ENCODE assay signal across 8 cellular contexts in the genomic region with DNA sequence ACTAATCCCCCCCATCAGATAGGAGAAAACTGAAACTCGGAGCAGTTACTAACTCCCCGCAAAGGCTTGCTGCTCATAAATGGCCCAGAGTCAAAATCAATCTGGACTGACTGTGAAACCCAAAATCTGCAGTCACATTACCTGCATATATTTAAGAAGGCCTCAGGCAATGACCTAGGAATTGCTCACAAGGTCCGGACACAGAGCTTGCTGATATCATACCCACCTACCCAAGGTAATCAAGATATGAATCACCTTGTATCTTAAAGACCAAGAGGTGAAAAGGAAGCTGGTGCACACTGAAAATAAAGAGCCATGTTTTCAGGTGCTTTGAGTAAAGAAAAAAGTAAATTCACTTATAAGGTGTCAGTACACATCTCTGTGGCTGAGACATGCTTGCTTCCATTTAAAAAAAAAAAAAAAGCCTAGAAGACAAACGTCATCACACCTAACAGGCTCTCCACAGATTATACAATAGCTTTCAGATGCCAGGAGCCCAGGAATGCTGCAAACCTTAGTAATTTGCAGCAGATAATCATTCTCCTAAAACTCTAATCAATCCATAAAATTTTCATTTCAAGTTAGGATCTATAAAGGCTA.
DNase-seq lines count a peak whose midpoint lies in the region; ATAC-seq and TF ChIP-seq lines count a peak whose summit lies in the region.

No MANE protein-coding gene starts in this region.

- H3K27me3 Mint-ChIP-seq in effector memory CD8-positive, alpha-beta T cell = no peaks in the 10 kb centered on the region

- no peak overlapping the region for H3K27ac ChIP-seq in esophagus muscularis mucosa (replicated peaks in 1 of 4)

- no peaks in the 10 kb centered on the region for H3K9me3 Mint-ChIP-seq in effector memory CD8-positive, alpha-beta T cell

- TF ChIP-seq EP300 in esophagus muscularis mucosa (IDR thresholded peaks at IDR 0.05) = no peak

- peak overlapping the region; percentile 95 to 98 for H3K27ac Mint-ChIP-seq in effector memory CD8-positive, alpha-beta T cell

- H3K36me3 ChIP-seq in esophagus muscularis mucosa = no peaks in the 10 kb centered on the region

- TF ChIP-seq POLR2A in esophagus muscularis mucosa (IDR thresholded peaks at IDR 0.05; ENCODE audit: low read depth) = no peak

- 89% methylated on average over 4 of the region's 4 CpGs for WGBS in esophagus muscularis mucosa

- H3K4me3 Mint-ChIP-seq in effector memory CD8-positive, alpha-beta T cell = peak overlapping the region; percentile 70 to 72

- intact Hi-C loops in esophagus muscularis mucosa (cut with DNase I) (no loop called here), posterior cingulate gyrus (cut with DNase I) (no loop called here)

- H3K4me3 ChIP-seq in GM12864 (ENCODE audit: low read depth, low read length) (peak overlapping the region; percentile 31; the same call in 1 of the 2 replicates), esophagus muscularis mucosa (no peak overlapping the region)

- peak; percentile 41 for DNase-seq in GM12864 (ENCODE audit: low read depth)
- peak in 2 of 3 experiments; percentile 10 to 23 for DNase-seq in effector memory CD8-positive, alpha-beta T cell
- DNase-seq in CD1c-positive myeloid dendritic cell (ENCODE audit: extremely low spot score) = no peak
- DNase-seq in SIG-M5 treated with dmso at 0.1 percent for 504 hours (lab: John Stamatoyannopoulos, UW; ENCODE audit: unreplicated experiment) = no peak
- DNase-seq in esophagus muscularis mucosa (ENCODE audit: extremely low spot score) = no peak
- DNase-seq in posterior cingulate gyrus = no peak

- peaks cover 0 to 4% (median 0%) of the 10 kb centered on the region in 4 donors for H3K4me1 ChIP-seq in esophagus muscularis mucosa

- no peaks in the 10 kb centered on the region for H3K27me3 ChIP-seq in esophagus muscularis mucosa

- ATAC-seq in GM21423 (IDR thresholded peaks at IDR 0.05; ENCODE audit: unreplicated experiment) (peak; percentile 39), HG03520 (IDR thresholded peaks at IDR 0.05; ENCODE audit: unreplicated experiment) (peak; percentile 36)
- ATAC-seq in effector memory CD8-positive, alpha-beta T cell (replicated peaks) = peak; percentile 53

- TF ChIP-seq CTCF in GM12864 (IDR thresholded peaks at IDR 0.05; ENCODE audit: low read depth, low read length, missing control alignments) (no peak), esophagus muscularis mucosa (IDR thresholded peaks at IDR 0.05) (no peak)

- peaks cover 50 to 77% of the 10 kb centered on the region in 2 donors for H3K4me1 Mint-ChIP-seq in effector memory CD8-positive, alpha-beta T cell (ENCODE audit: low read depth in 2 of 2)

- peaks cover 19% of the 10 kb centered on the region for H3K36me3 Mint-ChIP-seq in effector memory CD8-positive, alpha-beta T cell (ENCODE audit: insufficient read depth)

- H3K9me3 ChIP-seq in esophagus muscularis mucosa = no peaks in the 10 kb centered on the region

Comparison
In these comparisons a context has a peak if more than half of its experiments do, and no peak if none do; other contexts are left out.
1. DNase-seq: peak in GM12864 (single experiment) and effector memory CD8-positive, alpha-beta T cell (2 of 3); none in CD1c-positive myeloid dendritic cell (single experiment), SIG-M5 treated with dmso at 0.1 percent for 504 hours (single experiment), esophagus muscularis mucosa (single experiment) and posterior cingulate gyrus (0 of 10).
2. Peak in every context shown above with its lines, with median percentiles within 50 percentile points of each other: ATAC-seq.